In genomic region chr4:78799551-78800495, GRCh38 we compare ENCODE assay signal across 11 cellular contexts. TPM values are rescaled to one million over a fixed set of nuclear protein-coding genes. Genes with fewer than 3 reads are reported as not detected.
DNase-seq lines count a peak whose midpoint lies in the region; ATAC-seq and TF ChIP-seq lines count a peak whose summit lies in the region.
"Had no signal": no experiment of that assay in that cellular context is flagged by ENCODE, and none has a peak within 500 bp of the region (broad histone marks: within the 10 kb centered on the region; RNA-seq: fewer than 3 reads in every experiment).

No MANE protein-coding gene starts in this region.

- H3K4me3 Mint-ChIP-seq in activated T-helper 17 cell treated with anti-CD3 and anti-CD28 coated beads, Interleukin-2, amount 50 U/mL, for 72 hours, result no peak overlapping the region

- H3K36me3 ChIP-seq in vagina, result no peaks in the 10 kb centered on the region

- H3K9me3 ChIP-seq in vagina, result no peaks in the 10 kb centered on the region

- no peak overlapping the region for H3K4me3 ChIP-seq in vagina

- H3K27me3 ChIP-seq in vagina, result no peaks in the 10 kb centered on the region

- TF ChIP-seq POLR2A in vagina (IDR thresholded peaks at IDR 0.05), result no peak

- intact Hi-C loops in vagina (cut with DNase I), result no loop called here

- peak; percentile 48 for ATAC-seq in GM18870 (IDR thresholded peaks at IDR 0.05; ENCODE audit: unreplicated experiment)
- ATAC-seq in HG03159 (IDR thresholded peaks at IDR 0.05; ENCODE audit: unreplicated experiment), result peak; percentile 61
- ATAC-seq in activated T-helper 17 cell treated with anti-CD3 and anti-CD28 coated beads, Interleukin-2, amount 50 U/mL, for 72 hours (replicated peaks), result peak; percentile 38
- no peak for ATAC-seq in HG03460 (IDR thresholded peaks at IDR 0.05; ENCODE audit: unreplicated experiment)
- no peak for ATAC-seq in GM19035 (IDR thresholded peaks at IDR 0.05; ENCODE audit: unreplicated experiment)

- no peak overlapping the region for H3K27ac Mint-ChIP-seq in activated T-helper 17 cell treated with anti-CD3 and anti-CD28 coated beads, Interleukin-2, amount 50 U/mL, for 72 hours

- no peaks in the 10 kb centered on the region for H3K27me3 Mint-ChIP-seq in activated T-helper 17 cell treated with anti-CD3 and anti-CD28 coated beads, Interleukin-2, amount 50 U/mL, for 72 hours

- peaks cover 4% of the 10 kb centered on the region for H3K4me1 Mint-ChIP-seq in activated T-helper 17 cell treated with anti-CD3 and anti-CD28 coated beads, Interleukin-2, amount 50 U/mL, for 72 hours

- no peaks in the 10 kb centered on the region for H3K36me3 Mint-ChIP-seq in activated T-helper 17 cell treated with anti-CD3 and anti-CD28 coated beads, Interleukin-2, amount 50 U/mL, for 72 hours (ENCODE audit: low read depth)

- H3K4me1 ChIP-seq in vagina, result peaks cover 5% of the 10 kb centered on the region

- H3K9me3 Mint-ChIP-seq in activated T-helper 17 cell treated with anti-CD3 and anti-CD28 coated beads, Interleukin-2, amount 50 U/mL, for 72 hours, result peaks cover 3% of the 10 kb centered on the region

- H3K27ac ChIP-seq in vagina, result no peak overlapping the region

- peak; percentile 62 for DNase-seq in DMS53 (lab: John Stamatoyannopoulos, UW)
- DNase-seq in kidney tubule cell (ENCODE audit: low spot score), result no peak
- no peak for DNase-seq in vagina (ENCODE audit: extremely low spot score in 2 of 2)
- DNase-seq: C1 segment of cervical spinal cord; MM.1S; stimulated activated naive CD4-positive, alpha-beta T cell treated with Interleukin-2 at 50 U/mL for 16 hours had no signal

- no peak for TF ChIP-seq CTCF in vagina (IDR thresholded peaks at IDR 0.05)

RNA-seq across cellular contexts. Expression of gene BMP2K, which starts 23.7 kb away (rescaled TPM):
- 10 to 100 TPM; 10.2 to 13.9 TPM for total RNA-seq in activated T-helper 17 cell treated with anti-CD3 and anti-CD28 coated beads, Interleukin-2, amount 50 U/mL, for 72 hours
- total RNA-seq in vagina, result 34.9 TPM

Comparison
In these comparisons a context has a peak if more than half of its experiments do, and no peak if none do; other contexts are left out.
1. ATAC-seq: peak in GM18870 (single experiment), HG03159 (single experiment) and activated T-helper 17 cell treated with anti-CD3 and anti-CD28 coated beads, Interleukin-2, amount 50 U/mL, for 72 hours (single experiment); none in HG03460 (single experiment) and GM19035 (single experiment).